ENCODE assay signal across 1 cellular context in the genomic region with DNA sequence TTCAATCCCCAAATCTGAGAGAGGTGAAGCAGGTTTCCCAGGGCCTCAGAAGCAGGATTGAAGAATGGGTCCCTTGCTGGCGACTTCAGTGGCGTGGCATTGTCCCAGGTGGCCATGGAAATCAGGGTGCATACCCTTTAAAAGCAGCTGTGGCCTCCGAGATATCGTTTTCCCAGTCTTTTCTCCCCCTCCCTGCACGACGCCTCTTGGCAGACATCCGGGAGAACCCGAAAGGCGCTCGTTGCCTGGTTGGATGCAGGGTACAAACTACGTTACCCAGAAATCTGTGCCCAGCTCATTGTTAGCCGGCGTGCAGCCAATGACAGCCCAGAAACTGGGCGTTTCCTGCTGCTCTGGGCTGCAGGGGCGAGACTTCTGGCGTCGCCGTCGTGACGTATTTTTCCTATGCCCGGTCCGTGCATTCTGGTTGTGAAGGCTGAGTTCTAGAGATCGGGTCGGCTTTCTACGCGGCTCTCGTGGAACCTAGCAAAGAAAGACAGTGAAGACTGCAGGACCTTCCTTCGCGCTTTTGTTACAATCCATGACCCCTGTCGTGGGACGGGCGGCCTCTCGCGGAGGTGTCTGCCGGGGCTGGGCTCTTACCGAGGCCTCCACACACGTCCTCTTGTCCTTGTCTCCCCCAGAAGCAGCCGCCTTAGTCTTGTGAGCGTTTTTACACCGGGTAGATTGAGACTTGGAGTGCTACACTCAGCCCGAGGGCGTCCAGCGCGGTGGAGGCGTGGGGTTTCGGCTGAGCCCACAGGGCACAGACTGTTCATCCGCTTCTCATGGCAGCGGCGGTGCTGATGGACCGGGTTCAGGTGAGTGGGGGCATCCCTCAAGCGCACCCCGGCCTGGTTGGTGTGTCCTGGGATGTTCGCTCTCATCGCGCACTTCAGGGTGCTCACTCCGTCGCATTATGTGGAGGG.
A peak's percentile ranks its signal among the peaks of the same experiment; 100 is the strongest.
TF ChIP-seq lines count a peak whose summit lies in the region.

A gene (plus strand): TSS at position 395 of the 929 bp plus-strand sequence. CDS start 394 bp downstream, at position 789.

TF ChIP-seq in HepG2, 621 proteins besides CTCF, POLR2A, EP300 and RAD21 (continued from another document and continues in another):
- TF ChIP-seq, protein P1, sequence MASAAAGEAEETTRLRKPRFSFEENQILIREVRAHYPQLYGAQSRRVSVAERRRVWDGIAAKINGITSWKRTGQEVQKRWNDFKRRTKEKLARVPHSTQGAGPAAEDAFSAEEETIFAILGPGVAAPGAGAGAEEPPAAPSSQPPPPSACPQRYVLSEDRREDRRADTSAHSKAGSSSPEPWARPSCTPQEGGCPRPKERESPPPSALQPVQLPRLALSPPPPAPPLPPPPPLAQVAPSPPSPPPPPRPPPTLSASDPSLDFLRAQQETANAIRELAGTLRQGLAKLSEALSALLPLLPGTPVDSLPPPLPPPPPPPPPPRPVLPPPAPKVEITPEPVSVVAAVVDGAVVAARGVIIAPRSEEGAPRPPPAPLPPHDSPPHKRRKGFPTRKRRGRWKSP (CRISPR knock-in tag; IDR thresholded peaks at IDR 0.05), result no peak
- TF ChIP-seq, protein P2, sequence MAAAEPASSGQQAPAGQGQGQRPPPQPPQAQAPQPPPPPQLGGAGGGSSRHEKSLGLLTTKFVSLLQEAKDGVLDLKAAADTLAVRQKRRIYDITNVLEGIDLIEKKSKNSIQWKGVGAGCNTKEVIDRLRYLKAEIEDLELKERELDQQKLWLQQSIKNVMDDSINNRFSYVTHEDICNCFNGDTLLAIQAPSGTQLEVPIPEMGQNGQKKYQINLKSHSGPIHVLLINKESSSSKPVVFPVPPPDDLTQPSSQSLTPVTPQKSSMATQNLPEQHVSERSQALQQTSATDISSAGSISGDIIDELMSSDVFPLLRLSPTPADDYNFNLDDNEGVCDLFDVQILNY (CRISPR knock-in tag; conservative IDR thresholded peaks at IDR 0.05), result no peak
- TF ChIP-seq, protein P3, sequence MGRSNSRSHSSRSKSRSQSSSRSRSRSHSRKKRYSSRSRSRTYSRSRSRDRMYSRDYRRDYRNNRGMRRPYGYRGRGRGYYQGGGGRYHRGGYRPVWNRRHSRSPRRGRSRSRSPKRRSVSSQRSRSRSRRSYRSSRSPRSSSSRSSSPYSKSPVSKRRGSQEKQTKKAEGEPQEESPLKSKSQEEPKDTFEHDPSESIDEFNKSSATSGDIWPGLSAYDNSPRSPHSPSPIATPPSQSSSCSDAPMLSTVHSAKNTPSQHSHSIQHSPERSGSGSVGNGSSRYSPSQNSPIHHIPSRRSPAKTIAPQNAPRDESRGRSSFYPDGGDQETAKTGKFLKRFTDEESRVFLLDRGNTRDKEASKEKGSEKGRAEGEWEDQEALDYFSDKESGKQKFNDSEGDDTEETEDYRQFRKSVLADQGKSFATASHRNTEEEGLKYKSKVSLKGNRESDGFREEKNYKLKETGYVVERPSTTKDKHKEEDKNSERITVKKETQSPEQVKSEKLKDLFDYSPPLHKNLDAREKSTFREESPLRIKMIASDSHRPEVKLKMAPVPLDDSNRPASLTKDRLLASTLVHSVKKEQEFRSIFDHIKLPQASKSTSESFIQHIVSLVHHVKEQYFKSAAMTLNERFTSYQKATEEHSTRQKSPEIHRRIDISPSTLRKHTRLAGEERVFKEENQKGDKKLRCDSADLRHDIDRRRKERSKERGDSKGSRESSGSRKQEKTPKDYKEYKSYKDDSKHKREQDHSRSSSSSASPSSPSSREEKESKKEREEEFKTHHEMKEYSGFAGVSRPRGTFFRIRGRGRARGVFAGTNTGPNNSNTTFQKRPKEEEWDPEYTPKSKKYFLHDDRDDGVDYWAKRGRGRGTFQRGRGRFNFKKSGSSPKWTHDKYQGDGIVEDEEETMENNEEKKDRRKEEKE (IDR thresholded peaks at IDR 0.05), result no peak
- TF ChIP-seq ZNF552 (CRISPR knock-in tag; IDR thresholded peaks at IDR 0.05; ENCODE audit: borderline replicate concordance) (no peak), ZNF260 (CRISPR knock-in tag; IDR thresholded peaks at IDR 0.05; ENCODE audit: borderline replicate concordance, low read depth) (no peak), ZNF124 (CRISPR knock-in tag; IDR thresholded peaks at IDR 0.05) (0 out of 2 replicates have a peak, but pooled peaks have one; percentile 60), ZNF350 (CRISPR knock-in tag; IDR thresholded peaks at IDR 0.05; ENCODE audit: borderline replicate concordance, low read depth) (peak; percentile 56; the same call in 1 of the 2 replicates), ZNF883 (CRISPR knock-in tag; IDR thresholded peaks at IDR 0.05; ENCODE audit: not compliant biosample characterization) (no peak), ZNF317 (CRISPR knock-in tag; IDR thresholded peaks at IDR 0.05) (0 out of 2 replicates have a peak, but pooled peaks have one; percentile 52), KLF6 (CRISPR knock-in tag; IDR thresholded peaks at IDR 0.05) (no peak), ZNF296 (CRISPR knock-in tag; conservative IDR thresholded peaks at IDR 0.05) (no peak), KLF13 (CRISPR knock-in tag; IDR thresholded peaks at IDR 0.05) (no peak), ZNF383 (CRISPR knock-in tag; IDR thresholded peaks at IDR 0.05; ENCODE audit: borderline replicate concordance) (peak; percentile 56; the same call in 1 of the 2 replicates), NPAS2 (CRISPR knock-in tag; IDR thresholded peaks at IDR 0.05; ENCODE audit: borderline replicate concordance) (no peak), ZBTB7A (CRISPR knock-in tag; IDR thresholded peaks at IDR 0.05) (no peak), HNF4A (CRISPR knock-in tag; IDR thresholded peaks at IDR 0.05) (no peak), ZNF567 (CRISPR knock-in tag; IDR thresholded peaks at IDR 0.05; ENCODE audit: borderline replicate concordance) (no peak), RCOR2 (CRISPR knock-in tag; IDR thresholded peaks at IDR 0.05) (no peak), DNMT3B (CRISPR knock-in tag; conservative IDR thresholded peaks at IDR 0.05) (no peak; the same call in 1 of the 2 replicates), HOXA3 (CRISPR knock-in tag; IDR thresholded peaks at IDR 0.05) (peak; percentile 89), GABPB1 (CRISPR knock-in tag; IDR thresholded peaks at IDR 0.05) (peak; percentile 93), HNRNPL (IDR thresholded peaks at IDR 0.05; ENCODE audit: low read depth, low read length) (no peak), ZNF615 (CRISPR knock-in tag; IDR thresholded peaks at IDR 0.05; ENCODE audit: borderline replicate concordance) (0 out of 2 replicates have a peak, but pooled peaks have one; percentile 51), ZFP36 (IDR thresholded peaks at IDR 0.05; ENCODE audit: borderline replicate concordance, low read depth, low read length, partially characterized antibody) (no peak), ZNF550 (CRISPR knock-in tag; IDR thresholded peaks at IDR 0.05; ENCODE audit: borderline replicate concordance) (no peak), SRY (CRISPR knock-in tag; IDR thresholded peaks at IDR 0.05) (no peak), TCF12 (IDR thresholded peaks at IDR 0.05) (no peak), TCF12 (CRISPR knock-in tag; IDR thresholded peaks at IDR 0.05) (no peak), NR2F1 (CRISPR knock-in tag; IDR thresholded peaks at IDR 0.05) (no peak), ZNF274 (CRISPR knock-in tag; IDR thresholded peaks at IDR 0.05) (no peak), TOPORS (CRISPR knock-in tag; IDR thresholded peaks at IDR 0.05) (peak; percentile 5; the same call in 1 of the 2 replicates), KMT2A (CRISPR knock-in tag; IDR thresholded peaks at IDR 0.05) (peak; percentile 80)
- TF ChIP-seq, protein P4, sequence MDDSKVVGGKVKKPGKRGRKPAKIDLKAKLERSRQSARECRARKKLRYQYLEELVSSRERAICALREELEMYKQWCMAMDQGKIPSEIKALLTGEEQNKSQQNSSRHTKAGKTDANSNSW (CRISPR knock-in tag; IDR thresholded peaks at IDR 0.05; ENCODE audit: borderline replicate concordance), result no peak
- TF ChIP-seq, protein P5, sequence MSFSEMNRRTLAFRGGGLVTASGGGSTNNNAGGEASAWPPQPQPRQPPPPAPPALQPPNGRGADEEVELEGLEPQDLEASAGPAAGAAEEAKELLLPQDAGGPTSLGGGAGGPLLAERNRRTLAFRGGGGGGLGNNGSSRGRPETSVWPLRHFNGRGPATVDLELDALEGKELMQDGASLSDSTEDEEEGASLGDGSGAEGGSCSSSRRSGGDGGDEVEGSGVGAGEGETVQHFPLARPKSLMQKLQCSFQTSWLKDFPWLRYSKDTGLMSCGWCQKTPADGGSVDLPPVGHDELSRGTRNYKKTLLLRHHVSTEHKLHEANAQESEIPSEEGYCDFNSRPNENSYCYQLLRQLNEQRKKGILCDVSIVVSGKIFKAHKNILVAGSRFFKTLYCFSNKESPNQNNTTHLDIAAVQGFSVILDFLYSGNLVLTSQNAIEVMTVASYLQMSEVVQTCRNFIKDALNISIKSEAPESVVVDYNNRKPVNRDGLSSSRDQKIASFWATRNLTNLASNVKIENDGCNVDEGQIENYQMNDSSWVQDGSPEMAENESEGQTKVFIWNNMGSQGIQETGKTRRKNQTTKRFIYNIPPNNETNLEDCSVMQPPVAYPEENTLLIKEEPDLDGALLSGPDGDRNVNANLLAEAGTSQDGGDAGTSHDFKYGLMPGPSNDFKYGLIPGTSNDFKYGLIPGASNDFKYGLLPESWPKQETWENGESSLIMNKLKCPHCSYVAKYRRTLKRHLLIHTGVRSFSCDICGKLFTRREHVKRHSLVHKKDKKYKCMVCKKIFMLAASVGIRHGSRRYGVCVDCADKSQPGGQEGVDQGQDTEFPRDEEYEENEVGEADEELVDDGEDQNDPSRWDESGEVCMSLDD (CRISPR knock-in tag; IDR thresholded peaks at IDR 0.05; ENCODE audit: borderline replicate concordance), result no peak
- TF ChIP-seq, protein P6, sequence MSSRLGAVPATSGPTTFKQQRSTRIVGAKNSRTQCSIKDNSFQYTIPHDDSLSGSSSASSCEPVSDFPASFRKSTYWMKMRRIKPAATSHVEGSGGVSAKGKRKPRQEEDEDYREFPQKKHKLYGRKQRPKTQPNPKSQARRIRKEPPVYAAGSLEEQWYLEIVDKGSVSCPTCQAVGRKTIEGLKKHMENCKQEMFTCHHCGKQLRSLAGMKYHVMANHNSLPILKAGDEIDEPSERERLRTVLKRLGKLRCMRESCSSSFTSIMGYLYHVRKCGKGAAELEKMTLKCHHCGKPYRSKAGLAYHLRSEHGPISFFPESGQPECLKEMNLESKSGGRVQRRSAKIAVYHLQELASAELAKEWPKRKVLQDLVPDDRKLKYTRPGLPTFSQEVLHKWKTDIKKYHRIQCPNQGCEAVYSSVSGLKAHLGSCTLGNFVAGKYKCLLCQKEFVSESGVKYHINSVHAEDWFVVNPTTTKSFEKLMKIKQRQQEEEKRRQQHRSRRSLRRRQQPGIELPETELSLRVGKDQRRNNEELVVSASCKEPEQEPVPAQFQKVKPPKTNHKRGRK (CRISPR knock-in tag; IDR thresholded peaks at IDR 0.05), result no peak
- TF ChIP-seq, protein P7, sequence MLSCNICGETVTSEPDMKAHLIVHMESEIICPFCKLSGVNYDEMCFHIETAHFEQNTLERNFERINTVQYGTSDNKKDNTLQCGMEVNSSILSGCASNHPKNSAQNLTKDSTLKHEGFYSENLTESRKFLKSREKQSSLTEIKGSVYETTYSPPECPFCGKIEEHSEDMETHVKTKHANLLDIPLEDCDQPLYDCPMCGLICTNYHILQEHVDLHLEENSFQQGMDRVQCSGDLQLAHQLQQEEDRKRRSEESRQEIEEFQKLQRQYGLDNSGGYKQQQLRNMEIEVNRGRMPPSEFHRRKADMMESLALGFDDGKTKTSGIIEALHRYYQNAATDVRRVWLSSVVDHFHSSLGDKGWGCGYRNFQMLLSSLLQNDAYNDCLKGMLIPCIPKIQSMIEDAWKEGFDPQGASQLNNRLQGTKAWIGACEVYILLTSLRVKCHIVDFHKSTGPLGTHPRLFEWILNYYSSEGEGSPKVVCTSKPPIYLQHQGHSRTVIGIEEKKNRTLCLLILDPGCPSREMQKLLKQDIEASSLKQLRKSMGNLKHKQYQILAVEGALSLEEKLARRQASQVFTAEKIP (CRISPR knock-in tag; IDR thresholded peaks at IDR 0.05; ENCODE audit: borderline replicate concordance), result no peak
- TF ChIP-seq, protein P8, sequence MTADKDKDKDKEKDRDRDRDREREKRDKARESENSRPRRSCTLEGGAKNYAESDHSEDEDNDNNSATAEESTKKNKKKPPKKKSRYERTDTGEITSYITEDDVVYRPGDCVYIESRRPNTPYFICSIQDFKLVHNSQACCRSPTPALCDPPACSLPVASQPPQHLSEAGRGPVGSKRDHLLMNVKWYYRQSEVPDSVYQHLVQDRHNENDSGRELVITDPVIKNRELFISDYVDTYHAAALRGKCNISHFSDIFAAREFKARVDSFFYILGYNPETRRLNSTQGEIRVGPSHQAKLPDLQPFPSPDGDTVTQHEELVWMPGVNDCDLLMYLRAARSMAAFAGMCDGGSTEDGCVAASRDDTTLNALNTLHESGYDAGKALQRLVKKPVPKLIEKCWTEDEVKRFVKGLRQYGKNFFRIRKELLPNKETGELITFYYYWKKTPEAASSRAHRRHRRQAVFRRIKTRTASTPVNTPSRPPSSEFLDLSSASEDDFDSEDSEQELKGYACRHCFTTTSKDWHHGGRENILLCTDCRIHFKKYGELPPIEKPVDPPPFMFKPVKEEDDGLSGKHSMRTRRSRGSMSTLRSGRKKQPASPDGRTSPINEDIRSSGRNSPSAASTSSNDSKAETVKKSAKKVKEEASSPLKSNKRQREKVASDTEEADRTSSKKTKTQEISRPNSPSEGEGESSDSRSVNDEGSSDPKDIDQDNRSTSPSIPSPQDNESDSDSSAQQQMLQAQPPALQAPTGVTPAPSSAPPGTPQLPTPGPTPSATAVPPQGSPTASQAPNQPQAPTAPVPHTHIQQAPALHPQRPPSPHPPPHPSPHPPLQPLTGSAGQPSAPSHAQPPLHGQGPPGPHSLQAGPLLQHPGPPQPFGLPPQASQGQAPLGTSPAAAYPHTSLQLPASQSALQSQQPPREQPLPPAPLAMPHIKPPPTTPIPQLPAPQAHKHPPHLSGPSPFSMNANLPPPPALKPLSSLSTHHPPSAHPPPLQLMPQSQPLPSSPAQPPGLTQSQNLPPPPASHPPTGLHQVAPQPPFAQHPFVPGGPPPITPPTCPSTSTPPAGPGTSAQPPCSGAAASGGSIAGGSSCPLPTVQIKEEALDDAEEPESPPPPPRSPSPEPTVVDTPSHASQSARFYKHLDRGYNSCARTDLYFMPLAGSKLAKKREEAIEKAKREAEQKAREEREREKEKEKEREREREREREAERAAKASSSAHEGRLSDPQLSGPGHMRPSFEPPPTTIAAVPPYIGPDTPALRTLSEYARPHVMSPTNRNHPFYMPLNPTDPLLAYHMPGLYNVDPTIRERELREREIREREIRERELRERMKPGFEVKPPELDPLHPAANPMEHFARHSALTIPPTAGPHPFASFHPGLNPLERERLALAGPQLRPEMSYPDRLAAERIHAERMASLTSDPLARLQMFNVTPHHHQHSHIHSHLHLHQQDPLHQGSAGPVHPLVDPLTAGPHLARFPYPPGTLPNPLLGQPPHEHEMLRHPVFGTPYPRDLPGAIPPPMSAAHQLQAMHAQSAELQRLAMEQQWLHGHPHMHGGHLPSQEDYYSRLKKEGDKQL (CRISPR knock-in tag; IDR thresholded peaks at IDR 0.05; ENCODE audit: low read depth), result no peak
- TF ChIP-seq, protein P9, sequence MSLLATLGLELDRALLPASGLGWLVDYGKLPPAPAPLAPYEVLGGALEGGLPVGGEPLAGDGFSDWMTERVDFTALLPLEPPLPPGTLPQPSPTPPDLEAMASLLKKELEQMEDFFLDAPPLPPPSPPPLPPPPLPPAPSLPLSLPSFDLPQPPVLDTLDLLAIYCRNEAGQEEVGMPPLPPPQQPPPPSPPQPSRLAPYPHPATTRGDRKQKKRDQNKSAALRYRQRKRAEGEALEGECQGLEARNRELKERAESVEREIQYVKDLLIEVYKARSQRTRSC (CRISPR knock-in tag; IDR thresholded peaks at IDR 0.05; ENCODE audit: low read depth), result peak; percentile 81; the same call in 1 of the 2 replicates
